ENCODE assay signal across 31 cellular contexts in the genomic region with DNA sequence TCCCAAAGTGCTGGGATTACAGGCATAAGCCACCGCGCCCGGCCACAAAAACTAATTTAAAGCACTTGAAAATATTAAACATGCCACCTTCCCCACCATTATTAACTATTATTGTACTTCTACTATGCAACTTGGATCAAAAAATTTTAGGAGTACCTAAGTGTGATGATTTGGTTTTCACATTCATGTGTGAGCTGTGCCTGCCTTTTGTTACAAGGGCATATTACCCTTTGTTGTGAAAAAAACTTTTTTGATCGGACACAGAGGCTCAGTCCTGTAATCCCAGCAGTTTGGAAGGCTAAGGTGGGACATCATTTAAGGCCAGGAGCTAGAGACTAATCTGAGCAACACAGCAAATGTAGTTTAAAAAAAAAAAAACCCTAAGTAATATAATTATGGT.
"Had no signal": no experiment of that assay in that cellular context is flagged by ENCODE, and none has a peak within 500 bp of the region (broad histone marks: within the 10 kb centered on the region; RNA-seq: fewer than 3 reads in every experiment).

No MANE protein-coding gene starts in this region.

- H3K27me3 ChIP-seq: body of pancreas, breast epithelium had no signal

- H3K9me3 Mint-ChIP-seq: activated naive CD4-positive, alpha-beta T cell treated with anti-CD3 and anti-CD28 coated beads, Interleukin-2, amount 50 U/mL, for 72 hours; activated T-helper 1 cell treated with anti-CD3 and anti-CD28 coated beads, Interleukin-12 subunit alpha, Interleukin-12 subunit beta, Interleukin-2, Interleukin-4 antibody, amounts not matched to agents 30 ng/mL and 10 ng/mL and 1 ng/mL, durations not matched to agents 14 hours and 24 hours and 36 hours had no signal

- H3K4me2 ChIP-seq: KMS-11, PC-9 had no signal

- H3K9me3 ChIP-seq: body of pancreas, breast epithelium had no signal

- H2AFZ ChIP-seq: PC-9 had no signal

- DNase-seq: activated CD4-positive, alpha-beta T cell treated with anti-CD3 and anti-CD28 coated beads for 1 hour; activated CD4-positive, alpha-beta T cell treated with anti-CD3 and anti-CD28 coated beads for 48 hours; activated CD4-positive, alpha-beta T cell treated with anti-CD3 and anti-CD28 coated beads, Interleukin-2, amount 50 U/mL, for 4 hours; activated CD4-positive, CD25-positive, alpha-beta regulatory T cell; activated CD8-positive, alpha-beta memory T cell treated with anti-CD3 and anti-CD28 coated beads, Interleukin-2, amount 50 U/mL, for 4 hours; activated gamma-delta T cell treated with Interleukin-2 at 50 U/mL for 16 hours; amniotic stem cell; body of pancreas; MM.1S; MV-4-11; NCI-H1092; NCI-H146; NCI-H187; NCI-H2029 treated with DMSO at 0.1 percent for 48 hours; NCI-H2107; NCI-H2171; NCI-H510A; NCI-H526; NCI-H748 treated with DMSO at 0.1 percent for 48 hours; NK-92 treated with Interleukin-12 subunit alpha and Interleukin-12 subunit beta, amount 100 ng/mL, for 24 hours; PC-9; SIG-M5; SW 1271; T1000; WERI-Rb-1 had no signal

- H3K27ac ChIP-seq: body of pancreas, breast epithelium, KMS-11, PC-9, RWPE1, WERI-Rb-1 had no signal

- H3K4me3 Mint-ChIP-seq: activated T-helper 1 cell treated with anti-CD3 and anti-CD28 coated beads, Interleukin-12 subunit alpha, Interleukin-12 subunit beta, Interleukin-2, Interleukin-4 antibody, amounts not matched to agents 30 ng/mL and 10 ng/mL and 1 ng/mL, durations not matched to agents 14 hours and 24 hours and 36 hours had no signal

- H3K4me3 ChIP-seq: body of pancreas, breast epithelium, PC-9 had no signal

- H3K27ac Mint-ChIP-seq: activated T-helper 1 cell treated with anti-CD3 and anti-CD28 coated beads, Interleukin-12 subunit alpha, Interleukin-12 subunit beta, Interleukin-2, Interleukin-4 antibody, amounts not matched to agents 30 ng/mL and 10 ng/mL and 1 ng/mL, durations not matched to agents 14 hours and 24 hours and 36 hours had no signal

- ATAC-seq: body of pancreas, Right ventricle myocardium inferior had no signal
